ENCODE assay signal across 9 cellular contexts in the genomic region with DNA sequence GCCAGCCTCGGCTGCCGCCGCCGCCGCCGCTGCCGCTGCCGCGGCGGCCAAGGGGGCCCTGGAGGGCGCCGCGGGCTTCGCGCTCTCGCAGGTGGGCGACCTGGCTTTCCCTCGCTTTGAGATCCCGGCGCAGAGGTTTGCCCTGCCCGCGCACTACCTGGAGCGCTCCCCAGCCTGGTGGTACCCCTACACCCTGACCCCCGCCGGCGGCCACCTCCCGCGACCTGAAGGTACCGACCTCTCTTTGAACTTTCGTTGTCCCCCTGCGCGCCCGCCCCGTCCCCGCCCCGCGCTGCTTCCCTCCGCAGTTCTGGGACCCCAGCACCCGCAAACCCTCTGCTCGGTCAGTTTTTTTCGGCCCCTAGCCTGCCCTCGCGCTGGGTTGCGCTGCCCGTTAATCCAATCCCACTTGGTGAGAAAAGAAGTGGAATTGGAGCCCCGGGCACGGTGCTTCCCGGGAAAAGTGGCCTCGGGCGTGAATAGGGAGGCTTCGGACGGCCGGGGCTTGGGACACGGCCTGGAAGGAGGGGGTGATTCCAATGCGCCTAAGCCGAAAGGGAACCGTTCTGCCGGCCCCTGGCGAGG. TPM values are rescaled to one million over a fixed set of nuclear protein-coding genes. Genes with fewer than 3 reads are reported as not detected.
DNase-seq lines count a peak whose midpoint lies in the region; ATAC-seq and TF ChIP-seq lines count a peak whose summit lies in the region.
"Had no signal": no experiment of that assay in that cellular context is flagged by ENCODE, and none has a peak within 500 bp of the region (broad histone marks: within the 10 kb centered on the region; RNA-seq: fewer than 3 reads in every experiment).

No MANE protein-coding gene starts in this region.

- DNase-seq in activated T-cell treated with anti-CD3 and anti-CD28 coated beads, Interleukin-2, amount 50 U/mL, for 24 hours, result peak; percentile 45
- DNase-seq in activated T-cell treated with anti-CD3 and anti-CD28 coated beads, Interleukin-2, amount 50 U/mL, for 1 hour, result no peak
- DNase-seq in SJSA1 (ENCODE audit: low read depth in 1 of 2, low spot score in 2 of 2) (peak; percentile 41 to 44), immature natural killer cell (no peak), suprapubic skin (ENCODE audit: low spot score in 2 of 2) (no peak), NCI-H774 (lab: John Stamatoyannopoulos, UW) (no peak), GF-D8 (lab: John Stamatoyannopoulos, UW) (no peak)
- DNase-seq: activated gamma-delta T cell treated with Interleukin-2 at 50 U/mL for 16 hours had no signal

- H3K9me3 ChIP-seq in SJSA1 (replicated peaks) (no peaks in the 10 kb centered on the region), suprapubic skin (no peaks in the 10 kb centered on the region)

- peaks cover 7% of the 10 kb centered on the region; the same call in 1 of the 2 replicates for H3K36me3 ChIP-seq in SJSA1
- no peaks in the 10 kb centered on the region for H3K36me3 ChIP-seq in suprapubic skin

- H3K36me3 Mint-ChIP-seq in activated T-cell treated with anti-CD3 and anti-CD28 coated beads, Interleukin-2, amount 50 U/mL, for 24 hours (ENCODE audit: low read depth), result no peaks in the 10 kb centered on the region
- peaks cover 0 to 3% (median 0%) of the 10 kb centered on the region in 3 donors for H3K36me3 Mint-ChIP-seq in immature natural killer cell

- no peak for TF ChIP-seq EP300 in suprapubic skin (IDR thresholded peaks at IDR 0.05)

- peaks cover 54% of the 10 kb centered on the region for H3K4me1 Mint-ChIP-seq in activated T-cell treated with anti-CD3 and anti-CD28 coated beads, Interleukin-2, amount 50 U/mL, for 24 hours (ENCODE audit: low read depth)
- H3K4me1 Mint-ChIP-seq in immature natural killer cell, result peaks cover 30 to 34% of the 10 kb centered on the region in 2 donors

- TF ChIP-seq POLR2A in suprapubic skin (IDR thresholded peaks at IDR 0.05), result no peak
- TF ChIP-seq POLR2A in GM18505 (IDR thresholded peaks at IDR 0.05; ENCODE audit: borderline replicate concordance, extremely low read depth, insufficient read depth, insufficient read length), result no peak

- H3K27me3 ChIP-seq in SJSA1 (replicated peaks), result peaks cover 28% of the 10 kb centered on the region
- H3K27me3 ChIP-seq in suprapubic skin, result peaks cover 100% of the 10 kb centered on the region

- TF ChIP-seq CTCF in suprapubic skin (IDR thresholded peaks at IDR 0.05), result no peak

- H3K9me3 Mint-ChIP-seq in activated T-cell treated with anti-CD3 and anti-CD28 coated beads, Interleukin-2, amount 50 U/mL, for 24 hours, result no peaks in the 10 kb centered on the region
- H3K9me3 Mint-ChIP-seq in immature natural killer cell, result peaks cover 0 to 5% (median 0%) of the 10 kb centered on the region in 6 donors

- H3K27ac ChIP-seq in SJSA1, result peak overlapping the region; percentile 65; the same call in 1 of the 2 replicates
- H3K27ac ChIP-seq in suprapubic skin, result no peak overlapping the region

- peaks cover 90% of the 10 kb centered on the region for H3K27me3 Mint-ChIP-seq in activated T-cell treated with anti-CD3 and anti-CD28 coated beads, Interleukin-2, amount 50 U/mL, for 24 hours
- H3K27me3 Mint-ChIP-seq in immature natural killer cell (ENCODE audit: low read depth in 3 of 3), result peaks cover 31 to 77% (median 59%) of the 10 kb centered on the region in 3 donors

- peak overlapping the region; percentile 80 for H3K4me3 Mint-ChIP-seq in activated T-cell treated with anti-CD3 and anti-CD28 coated beads, Interleukin-2, amount 50 U/mL, for 24 hours
- H3K4me3 Mint-ChIP-seq in immature natural killer cell, result peak overlapping the region; percentile 23 to 64 (median 35)

- H3K4me3 ChIP-seq in SJSA1, result peak overlapping the region; percentile 49
- peak overlapping the region; percentile 46 for H3K4me3 ChIP-seq in suprapubic skin

- peaks cover 32% of the 10 kb centered on the region for H3K4me1 ChIP-seq in SJSA1 (replicated peaks)
- peaks cover 68% of the 10 kb centered on the region for H3K4me1 ChIP-seq in suprapubic skin

- WGBS in suprapubic skin, result 4% methylated on average over 23 of the region's 59 CpGs

- ATAC-seq in GM18505 (IDR thresholded peaks at IDR 0.05; ENCODE audit: unreplicated experiment), result no peak

- peak overlapping the region; percentile 47 for H3K27ac Mint-ChIP-seq in activated T-cell treated with anti-CD3 and anti-CD28 coated beads, Interleukin-2, amount 50 U/mL, for 24 hours
- no peak overlapping the region for H3K27ac Mint-ChIP-seq in immature natural killer cell

RNA-seq across cellular contexts. Expression of gene HMX3, which starts 0.5 kb away (rescaled TPM):
- 10.8 and 10.9 TPM in 2 replicates for total RNA-seq in SJSA1 (2014; rRNA removed; shearing (Covaris generic))
- polyA plus RNA-seq in immature natural killer cell, result not detected
- total RNA-seq in suprapubic skin, result not detected

RNA-seq across cellular contexts. Expression of gene HMX2, which starts 11.6 kb away (rescaled TPM):
- total RNA-seq in SJSA1 (2014; rRNA removed; shearing (Covaris generic)), result 0.38 and 0.61 TPM in 2 replicates
- polyA plus RNA-seq in immature natural killer cell, result not detected
- not detected for total RNA-seq in suprapubic skin

RNA-seq across cellular contexts. Expression of gene BUB3, which starts 17.9 kb away (rescaled TPM):
- total RNA-seq in SJSA1 (2014; rRNA removed; shearing (Covaris generic)), result 317 and 387 TPM in 2 replicates
- polyA plus RNA-seq in immature natural killer cell, result 100 to 1,000 TPM; 203 to 348 (median 203) TPM
- 100 to 1,000 TPM in 1 of 4 donors, 10 to 100 TPM in 3; 87.3 to 134 (median 91.3) TPM for total RNA-seq in suprapubic skin

Comparison
In these comparisons a context has a peak if more than half of its experiments do, and no peak if none do; other contexts are left out.
1. DNase-seq: peak in activated T-cell treated with anti-CD3 and anti-CD28 coated beads, Interleukin-2, amount 50 U/mL, for 24 hours (single experiment) and SJSA1 (2 of 2); none in activated T-cell treated with anti-CD3 and anti-CD28 coated beads, Interleukin-2, amount 50 U/mL, for 1 hour (single experiment), immature natural killer cell (0 of 3), suprapubic skin (0 of 2), NCI-H774 (single experiment) and GF-D8 (single experiment).
2. RNA of gene HMX3, which starts 0.5 kb away (total RNA-seq): 10.8 to 10.9 TPM in SJSA1; not detected in suprapubic skin; every median in the first group is over 10 times any median in the second.